8 cellular contexts compared by ENCODE assay signal in genomic region chr22:24768537-24769374, GRCh38. TPM values are rescaled to one million over a fixed set of nuclear protein-coding genes. Genes with fewer than 3 reads are reported as not detected.
DNase-seq lines count a peak whose midpoint lies in the region; ATAC-seq and TF ChIP-seq lines count a peak whose summit lies in the region.

No MANE protein-coding gene starts in this region.

- H3K9me3 ChIP-seq in IMR-90 (ENCODE audit: control insufficient read depth, insufficient read depth, low read length): no peaks in the 10 kb centered on the region

- H4K20me1 ChIP-seq in IMR-90 (ENCODE audit: insufficient read depth, low read length): no peaks in the 10 kb centered on the region

- no TSS peak for BruUV-seq in IMR-90 (replicated peaks; lab: Mats Ljungman, UMichigan)

- H2BK20ac ChIP-seq in IMR-90 (ENCODE audit: low read depth, low read length): no peak overlapping the region

- no peak overlapping the region for H3K4ac ChIP-seq in IMR-90 (ENCODE audit: low read depth, low read length)

- no peaks in the 10 kb centered on the region for H3K36me3 ChIP-seq in IMR-90 (ENCODE audit: control insufficient read depth, insufficient read depth, low read length)

- CTCF ChIA-PET in IMR-90 (lab: Yijun Ruan, JAX): interaction anchor here (0.6 to 1.1 kb wide), 2 partner anchors 81 to 91 kb away, joined by 3 to 4 read pairs; no protein-coding TSS in a partner anchor

- H4K91ac ChIP-seq in IMR-90 (ENCODE audit: insufficient read depth, low read depth, low read length): no peak overlapping the region

- intact Hi-C loops in IMR-90 (cut with micrococcal nuclease): loop anchor here (1.0 kb wide), 3 partner anchors 69 to 280 kb away; no protein-coding TSS in a partner anchor

- no peak overlapping the region for H2AK5ac ChIP-seq in IMR-90 (ENCODE audit: low read depth, low read length)

- no peak overlapping the region for H2AK9ac ChIP-seq in IMR-90 (replicated peaks; ENCODE audit: low read depth, low read length, poor library complexity)

- POLR2A ChIA-PET in IMR-90 (lab: Charles Lee; ENCODE audit: unreplicated experiment): no interaction called here

- H3K14ac ChIP-seq in IMR-90 (replicated peaks; ENCODE audit: low read depth, low read length): no peak overlapping the region

- H2AFZ ChIP-seq in IMR-90 (replicated peaks; ENCODE audit: low read length, poor library complexity): no peak overlapping the region

- no peak overlapping the region for H3K4me2 ChIP-seq in IMR-90 (ENCODE audit: low read depth, low read length)

- peaks cover 6% of the 10 kb centered on the region for H3K27me3 ChIP-seq in IMR-90 (ENCODE audit: control insufficient read depth, insufficient read depth, low read length)

- TF ChIP-seq CTCF in IMR-90 (conservative IDR thresholded peaks at IDR 0.05; ENCODE audit: low read depth, low read length): peak; percentile 81

- no peak overlapping the region for H2BK120ac ChIP-seq in IMR-90 (ENCODE audit: low read depth, low read length)

- H3K27ac ChIP-seq in IMR-90 (ENCODE audit: insufficient read depth, low read length): no peak overlapping the region

- no peak overlapping the region for H2BK15ac ChIP-seq in IMR-90 (ENCODE audit: low read depth, low read length)

- H3K9ac ChIP-seq in IMR-90 (ENCODE audit: low read depth, low read length): no peak overlapping the region

- no peak overlapping the region for H3K56ac ChIP-seq in IMR-90 (ENCODE audit: extremely low read depth, insufficient read depth, low read length)

- TF ChIP-seq RAD21 in IMR-90 (IDR thresholded peaks at IDR 0.05; ENCODE audit: low read length): peak; percentile 73

- H3K18ac ChIP-seq in IMR-90 (ENCODE audit: low read depth, low read length): no peak overlapping the region

- no peaks in the 10 kb centered on the region for H3K9me1 ChIP-seq in IMR-90 (ENCODE audit: insufficient read depth, low read length)

- no peak overlapping the region for H4K8ac ChIP-seq in IMR-90 (ENCODE audit: low read depth in 2 of 2, low read length in 2 of 2)

- no peak overlapping the region for H3K23ac ChIP-seq in IMR-90 (ENCODE audit: low read depth, low read length)

- H4K5ac ChIP-seq in IMR-90 (ENCODE audit: low read depth, low read length): no peak overlapping the region

- no peaks in the 10 kb centered on the region for H3K79me1 ChIP-seq in IMR-90 (ENCODE audit: low read depth in 1 of 2, low read length in 2 of 2)

- H2BK5ac ChIP-seq in IMR-90 (ENCODE audit: low read depth, low read length, poor library complexity, severe bottlenecking): no peak overlapping the region

- no peak for TF ChIP-seq POLR2A in IMR-90 (IDR thresholded peaks at IDR 0.05; ENCODE audit: low read depth, low read length)

- ATAC-seq in IMR-90 (ENCODE audit: low read depth): peak; percentile 95
- no peak for ATAC-seq in GM18520 (IDR thresholded peaks at IDR 0.05; ENCODE audit: unreplicated experiment)
- no peak for ATAC-seq in GM18498 (IDR thresholded peaks at IDR 0.05; ENCODE audit: unreplicated experiment)

- dilution Hi-C loops in IMR-90 (cut with HindIII; ENCODE audit: low sequenced_read_pairs, unreplicated experiment): no loop called here

- 100% methylated on average over 1 of the region's 8 CpGs; no CpG with 5 or more reads in 1 of the 2 experiments for WGBS in IMR-90 (ENCODE audit: extremely low coverage in 2 of 2, insufficient read length in 1 of 2), 2 experiments

- peak; percentile 24 for DNase-seq in DMS53 treated with DMSO at 0.1 percent for 48 hours (lab: John Stamatoyannopoulos, UW; ENCODE audit: unreplicated experiment)
- peak; percentile 76 for DNase-seq in IMR-90
- peak; percentile 69 for DNase-seq in RKO (ENCODE audit: low spot score)
- peak in 51 of 58 donors; percentile 0 to 74 (median 28) for DNase-seq in anterior cingulate cortex (lab: John Stamatoyannopoulos, UW)
- DNase-seq in iPS-NIHi11 (ENCODE audit: low spot score): peak; percentile 73
- DNase-seq in stimulated activated CD4-positive, alpha-beta T cell treated with anti-CD3 and anti-CD28 coated beads, Interleukin-15, amount 100 ng/mL, for 24 hours: peak; percentile 68

- H3K4me1 ChIP-seq in IMR-90 (ENCODE audit: control insufficient read depth, insufficient read depth, low read length): peaks cover 2% of the 10 kb centered on the region; the same call in 1 of the 2 replicates

- in situ Hi-C loops in IMR-90 (cut with MboI; ENCODE audit: low sequenced_read_pairs): no loop called here

- no peak overlapping the region for H3K4me3 ChIP-seq in IMR-90 (ENCODE audit: insufficient read depth, low read depth, low read length)

TF ChIP-seq in IMR-90, 13 proteins besides CTCF, POLR2A, EP300 and RAD21:
- TF ChIP-seq SMC3 (IDR thresholded peaks at IDR 0.05; ENCODE audit: low read depth, low read length) (peak; percentile 58), MAZ (IDR thresholded peaks at IDR 0.05; ENCODE audit: borderline replicate concordance, low read depth, low read length) (no peak), CHD1 (IDR thresholded peaks at IDR 0.05; ENCODE audit: low read depth, low read length) (no peak), ELK1 (IDR thresholded peaks at IDR 0.05; ENCODE audit: borderline replicate concordance, low read depth, low read length) (no peak), FOS (IDR thresholded peaks at IDR 0.05; ENCODE audit: low read depth, low read length) (no peak), CEBPB (IDR thresholded peaks at IDR 0.05; ENCODE audit: low read depth, low read length) (no peak), RFX5 (IDR thresholded peaks at IDR 0.05; ENCODE audit: low read depth, low read length) (no peak)

RNA-seq across cellular contexts. Expression of gene PIWIL3, which starts 5.8 kb away (rescaled TPM):
- not detected in 2 replicates for total RNA-seq in IMR-90 (2012; rRNA removed)
- polyA plus RNA-seq in IMR-90 (2012; rRNA removed): not detected in 2 replicates
- not detected in 2 replicates for polyA plus RNA-seq in IMR-90 (2012; cell fraction: cytosol; rRNA removed)
- polyA plus RNA-seq in IMR-90 (2012; cell fraction: nucleus; rRNA removed; ENCODE audit: low replicate concordance): not detected in 2 replicates

RNA-seq across cellular contexts. Expression of gene SGSM1, which starts 37.3 kb away (rescaled TPM):
- total RNA-seq in IMR-90 (2012; rRNA removed): not detected in 2 replicates
- polyA plus RNA-seq in IMR-90 (2012; rRNA removed): not detected in 2 replicates
- not detected in 2 replicates for polyA plus RNA-seq in IMR-90 (2012; cell fraction: cytosol; rRNA removed)
- polyA plus RNA-seq in IMR-90 (2012; cell fraction: nucleus; rRNA removed; ENCODE audit: low replicate concordance): not detected in 2 replicates

Comparison
In these comparisons a context has a peak if more than half of its experiments do, and no peak if none do; other contexts are left out.
1. DNase-seq: peak in every context shown above with its lines; median percentile 76 in IMR-90; 73 in iPS-NIHi11; 69 in RKO; 68 in stimulated activated CD4-positive, alpha-beta T cell treated with anti-CD3 and anti-CD28 coated beads, Interleukin-15, amount 100 ng/mL, for 24 hours; 28 in anterior cingulate cortex; 24 in DMS53 treated with DMSO at 0.1 percent for 48 hours.